10 cellular contexts compared by ENCODE assay signal in the genomic region with DNA sequence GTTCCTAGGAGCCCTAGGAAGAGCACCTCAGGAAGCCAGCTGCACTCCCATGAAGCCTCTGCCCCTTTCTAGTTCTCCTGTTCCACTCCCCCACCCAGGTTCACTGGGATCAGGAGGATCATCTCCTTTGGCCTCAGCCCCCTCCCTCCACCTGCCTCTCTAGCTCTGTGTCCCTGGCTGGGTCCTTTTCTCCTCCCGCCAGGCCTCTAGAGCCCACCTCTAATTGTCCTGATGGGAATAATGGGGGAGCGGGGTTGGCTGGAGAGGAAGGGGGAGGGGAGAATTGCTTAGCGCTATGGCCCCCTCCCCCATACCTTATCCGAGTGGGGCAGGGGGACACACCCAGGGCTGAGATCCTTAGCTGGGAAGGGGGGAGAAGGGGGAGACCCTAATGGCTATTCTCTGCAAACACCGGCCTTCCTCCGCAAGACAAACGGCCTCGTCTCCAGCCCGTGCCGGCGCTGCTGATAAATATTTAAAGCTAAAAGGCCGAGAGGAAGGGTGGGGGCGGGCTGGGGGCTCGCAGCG. TPM values are rescaled to one million over a fixed set of nuclear protein-coding genes. Genes with fewer than 3 reads are reported as not detected.
A peak's percentile ranks its signal among the peaks of the same experiment; 100 is the strongest.
DNase-seq lines count a peak whose midpoint lies in the region; ATAC-seq, FAIRE-seq and TF ChIP-seq lines count a peak whose summit lies in the region.
"Had no signal": no experiment of that assay in that cellular context is flagged by ENCODE, and none has a peak within 500 bp of the region (broad histone marks: within the 10 kb centered on the region; RNA-seq: fewer than 3 reads in every experiment).

No MANE protein-coding gene starts in this region.

- H3K4me3 ChIP-seq in WI38 (ENCODE audit: low read depth, low read length) (peak overlapping the region; percentile 70), left lung (peak overlapping the region; percentile 41 to 48), tibial artery (peak overlapping the region; percentile 38 to 49)

- H3K27me3 Mint-ChIP-seq in activated naive CD4-positive, alpha-beta T cell treated with anti-CD3 and anti-CD28 coated beads for 36 hours (ENCODE audit: low read depth): peaks cover 68% of the 10 kb centered on the region

- no peak for DNase-seq in activated naive CD4-positive, alpha-beta T cell treated with anti-CD3 and anti-CD28 coated beads for 36 hours
- DNase-seq in activated naive CD4-positive, alpha-beta T cell treated with Interleukin-2 at 50 U/mL for 16 hours: no peak
- DNase-seq in left lung (no peak), tibial artery (no peak), HTR-8/SVneo (ENCODE audit: insufficient read length, low spot score) (no peak), kidney glomerular epithelial cell (lab: John Stamatoyannopoulos, UW) (no peak)
- DNase-seq: activated gamma-delta T cell, NCI-H2081 treated with DMSO at 0.1 percent for 48 hours had no signal

- no peak overlapping the region for H3K27ac Mint-ChIP-seq in activated naive CD4-positive, alpha-beta T cell treated with anti-CD3 and anti-CD28 coated beads for 36 hours

- CTCF ChIA-PET in activated naive CD4-positive, alpha-beta T cell treated with anti-CD3 and anti-CD28 coated beads for 36 hours (lab: Charles Lee): interaction anchor here (0.6 to 2.7 kb wide), 5 partner anchors 8 to 187 kb away, joined by 3 to 15 read pairs (median 5); a partner anchor contains a TSS

- H3K27me3 ChIP-seq in left lung (peaks cover 87 to 100% of the 10 kb centered on the region in 2 donors), tibial artery (peaks cover 12 to 99% of the 10 kb centered on the region in 2 donors)

- ATAC-seq in left lung: no peak
- no peak for ATAC-seq in HG02759 (IDR thresholded peaks at IDR 0.05; ENCODE audit: unreplicated experiment)

- H3K4me1 ChIP-seq in left lung (peaks cover 0 to 49% of the 10 kb centered on the region in 2 donors), tibial artery (peaks cover 0 to 50% (median 43%) of the 10 kb centered on the region in 4 donors)

- no peaks in the 10 kb centered on the region for H3K36me3 Mint-ChIP-seq in activated naive CD4-positive, alpha-beta T cell treated with anti-CD3 and anti-CD28 coated beads for 36 hours (ENCODE audit: low read depth)

- no peaks in the 10 kb centered on the region for H3K9me3 Mint-ChIP-seq in activated naive CD4-positive, alpha-beta T cell treated with anti-CD3 and anti-CD28 coated beads for 36 hours

- H3K27ac ChIP-seq in left lung: no peak overlapping the region
- H3K27ac ChIP-seq in tibial artery: peak overlapping the region in 1 of 2 donors; percentile 1

- TF ChIP-seq CTCF in WI38 (IDR thresholded peaks at IDR 0.05; ENCODE audit: low read depth, low read length) (no peak), left lung (IDR thresholded peaks at IDR 0.05) (no peak), tibial artery (IDR thresholded peaks at IDR 0.05) (no peak)

- H3K36me3 ChIP-seq in left lung (no peaks in the 10 kb centered on the region), tibial artery (no peaks in the 10 kb centered on the region)

- peaks cover 27% of the 10 kb centered on the region for H3K4me1 Mint-ChIP-seq in activated naive CD4-positive, alpha-beta T cell treated with anti-CD3 and anti-CD28 coated beads for 36 hours (ENCODE audit: low read depth)

- no peaks in the 10 kb centered on the region for H3K9me3 ChIP-seq in left lung
- no peaks in the 10 kb centered on the region for H3K9me3 ChIP-seq in tibial artery

- intact Hi-C loops in activated naive CD4-positive, alpha-beta T cell treated with anti-CD3 and anti-CD28 coated beads for 36 hours (cut with micrococcal nuclease): loop anchor here (5.0 kb wide), 1 partner anchor 112 kb away; a partner anchor contains a TSS
- intact Hi-C loops in left lung (cut with DNase I) (no loop called here), tibial artery (cut with DNase I; ENCODE audit: low total_unique reads) (no loop called here)

- no peak for FAIRE-seq in HTR-8/SVneo (lab: Jason Lieb, UNC)

- H3K4me3 Mint-ChIP-seq in activated naive CD4-positive, alpha-beta T cell treated with anti-CD3 and anti-CD28 coated beads for 36 hours: peak overlapping the region; percentile 89

RNA-seq across cellular contexts. Expression of a gene that starts 1.0 kb away (rescaled TPM):
- total RNA-seq in activated naive CD4-positive, alpha-beta T cell treated with anti-CD3 and anti-CD28 coated beads for 36 hours: under 1 TPM in 1 of 2 experiments, not detected in 1; 0.29 TPM
- total RNA-seq in left lung: 1 to 10 TPM; 2.4 to 3.0 TPM

RNA-seq across cellular contexts. Expression of a gene that starts 5.0 kb away (rescaled TPM):
- not detected for total RNA-seq in activated naive CD4-positive, alpha-beta T cell treated with anti-CD3 and anti-CD28 coated beads for 36 hours
- total RNA-seq in left lung: 1 to 10 TPM; 5.1 to 6.7 TPM

RNA-seq across cellular contexts. Expression of a gene that starts 5.3 kb away (rescaled TPM):
- total RNA-seq in activated naive CD4-positive, alpha-beta T cell treated with anti-CD3 and anti-CD28 coated beads for 36 hours: not detected
- total RNA-seq in left lung: under 1 TPM; 0.32 to 0.39 TPM

RNA-seq across cellular contexts. Expression of a gene that starts 16.2 kb away (rescaled TPM):
- not detected for total RNA-seq in activated naive CD4-positive, alpha-beta T cell treated with anti-CD3 and anti-CD28 coated beads for 36 hours
- total RNA-seq in left lung: 1 to 10 TPM; 3.3 to 4.2 TPM

RNA-seq across cellular contexts. Expression of a gene that starts 16.3 kb away (rescaled TPM):
- total RNA-seq in activated naive CD4-positive, alpha-beta T cell treated with anti-CD3 and anti-CD28 coated beads for 36 hours: 1 to 10 TPM; 6.7 to 6.9 TPM
- total RNA-seq in left lung: not detected

Comparison
In these comparisons a context has a peak if more than half of its experiments do, and no peak if none do; other contexts are left out.
1. RNA of a gene that starts 5.0 kb away (total RNA-seq): 5.1 to 6.7 TPM in left lung; not detected in activated naive CD4-positive, alpha-beta T cell treated with anti-CD3 and anti-CD28 coated beads for 36 hours; every median in the first group is over 4 times any median in the second.
2. Peak in every context shown above with its lines, with median percentiles within 50 percentile points of each other: H3K4me3 ChIP-seq.